2 cellular contexts compared by ENCODE assay signal in genomic region chr2:166393008-166393407, GRCh38.
TF ChIP-seq lines count a peak whose summit lies in the region.

No MANE protein-coding gene starts in this region.

TF ChIP-seq in SK-N-SH, 30 proteins besides CTCF, POLR2A, EP300 and RAD21 (continued from another document):
- TF ChIP-seq PBX3 (IDR thresholded peaks at IDR 0.05) (no peak), CHD2 (IDR thresholded peaks at IDR 0.05; ENCODE audit: low read length, partially characterized antibody) (no peak), NRF1 (IDR thresholded peaks at IDR 0.05; ENCODE audit: low read depth, low read length) (no peak), SIN3A (IDR thresholded peaks at IDR 0.05; ENCODE audit: borderline replicate concordance, low read depth, low read length) (no peak), ELF1 (IDR thresholded peaks at IDR 0.05) (no peak), RCOR1 (IDR thresholded peaks at IDR 0.05; ENCODE audit: low read length) (no peak), IRF3 (IDR thresholded peaks at IDR 0.05; ENCODE audit: low read depth, low read length) (no peak), TEAD4 (IDR thresholded peaks at IDR 0.05; ENCODE audit: borderline replicate concordance, insufficient read depth) (no peak), TAF1 (IDR thresholded peaks at IDR 0.05; ENCODE audit: borderline replicate concordance, low read depth, low read length) (no peak), REST (IDR thresholded peaks at IDR 0.05; ENCODE audit: low read depth, low read length) (no peak), MXI1 (IDR thresholded peaks at IDR 0.05; ENCODE audit: low read depth, low read length) (no peak)

TF ChIP-seq in A549, 52 proteins besides CTCF, POLR2A, EP300 and RAD21 (continued from another document):
- TF ChIP-seq HMGXB4 (CRISPR knock-in tag; IDR thresholded peaks at IDR 0.05; ENCODE audit: borderline replicate concordance) = no peak
- no peak for TF ChIP-seq GATA3 (IDR thresholded peaks at IDR 0.05; ENCODE audit: borderline replicate concordance)
